ENCODE assay signal across 1 cellular context in the genomic region with DNA sequence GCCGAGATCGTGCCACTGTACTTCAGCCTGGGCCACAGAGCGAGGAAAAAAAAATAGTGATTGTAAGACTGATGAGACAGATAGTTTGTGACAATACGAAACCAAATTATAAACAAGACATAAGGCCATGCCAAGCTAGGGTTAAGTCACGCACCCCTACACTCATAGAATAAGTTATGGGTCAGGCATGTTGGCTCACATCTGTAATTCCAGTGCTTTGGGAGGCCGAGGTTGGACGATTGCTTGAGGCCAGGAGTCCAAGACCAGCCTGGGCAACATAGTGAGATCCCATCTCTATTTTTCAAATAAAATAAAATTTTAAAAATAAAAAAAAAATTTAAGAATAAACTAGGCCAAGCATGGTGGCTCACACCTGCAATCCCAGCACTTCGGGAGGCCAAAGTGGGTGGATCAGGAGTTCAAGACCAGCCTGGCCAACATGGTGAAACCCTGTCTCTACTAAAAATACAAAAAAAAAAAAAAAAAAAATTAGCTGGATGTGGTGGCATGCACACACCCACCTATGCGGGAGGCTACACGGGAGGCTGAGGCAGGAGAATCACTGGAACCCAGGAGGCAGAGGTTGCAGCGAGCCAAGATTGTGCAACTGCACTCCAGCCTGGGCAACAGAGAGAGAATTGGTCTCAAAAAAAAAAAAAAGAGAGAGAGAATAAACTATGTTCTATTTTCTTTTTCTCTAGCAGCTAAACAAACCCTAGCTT.
A peak's percentile ranks its signal among the peaks of the same experiment; 100 is the strongest.
TF ChIP-seq lines count a peak whose summit lies in the region.

No MANE protein-coding gene starts in this region.

TF ChIP-seq in HEK293, 187 proteins besides CTCF, POLR2A, EP300 and RAD21:
- TF ChIP-seq ZNF600 (tag by site-specific recombination; IDR thresholded peaks at IDR 0.05): no peak
- TF ChIP-seq ZNF394 (tag by site-specific recombination; IDR thresholded peaks at IDR 0.05; ENCODE audit: borderline replicate concordance): no peak
- TF ChIP-seq ZNF362 (tag by site-specific recombination; IDR thresholded peaks at IDR 0.05): peak; percentile 47; the same call in 1 of the 2 replicates
